Comparison of ENCODE assay signal across 11 cellular contexts in genomic region chr17:42363767-42364585, GRCh38. TPM values are rescaled to one million over a fixed set of nuclear protein-coding genes. Genes with fewer than 3 reads are reported as not detected.
A peak's percentile ranks its signal among the peaks of the same experiment; 100 is the strongest.
DNase-seq lines count a peak whose midpoint lies in the region.
"Had no signal": no experiment of that assay in that cellular context is flagged by ENCODE, and none has a peak within 500 bp of the region (broad histone marks: within the 10 kb centered on the region; RNA-seq: fewer than 3 reads in every experiment).

No MANE protein-coding gene starts in this region.

- peaks cover 4% of the 10 kb centered on the region for H3K9me3 Mint-ChIP-seq in activated naive CD4-positive, alpha-beta T cell treated with anti-CD3 and anti-CD28 coated beads, Interleukin-2, amount 50 U/mL, for 24 hours
- H3K9me3 Mint-ChIP-seq in activated naive CD8-positive, alpha-beta T cell treated with anti-CD3 and anti-CD28 coated beads for 36 hours, result peaks cover 3% of the 10 kb centered on the region

- peaks cover 38% of the 10 kb centered on the region for H3K36me3 Mint-ChIP-seq in activated naive CD4-positive, alpha-beta T cell treated with anti-CD3 and anti-CD28 coated beads, Interleukin-2, amount 50 U/mL, for 24 hours
- H3K36me3 Mint-ChIP-seq in activated naive CD8-positive, alpha-beta T cell treated with anti-CD3 and anti-CD28 coated beads for 36 hours, result peaks cover 64% of the 10 kb centered on the region

- peak overlapping the region; percentile 96 for H3K27ac Mint-ChIP-seq in activated naive CD4-positive, alpha-beta T cell treated with anti-CD3 and anti-CD28 coated beads, Interleukin-2, amount 50 U/mL, for 24 hours
- peak overlapping the region; percentile 81 for H3K27ac Mint-ChIP-seq in activated naive CD8-positive, alpha-beta T cell treated with anti-CD3 and anti-CD28 coated beads for 36 hours

- peaks cover 81% of the 10 kb centered on the region for H3K4me1 Mint-ChIP-seq in activated naive CD4-positive, alpha-beta T cell treated with anti-CD3 and anti-CD28 coated beads, Interleukin-2, amount 50 U/mL, for 24 hours
- H3K4me1 Mint-ChIP-seq in activated naive CD8-positive, alpha-beta T cell treated with anti-CD3 and anti-CD28 coated beads for 36 hours, result peaks cover 77% of the 10 kb centered on the region

- H3K9me3 ChIP-seq in stomach smooth muscle (ENCODE audit: control insufficient read depth in 2 of 2, low read length in 2 of 2), result no peaks in the 10 kb centered on the region
- H3K9me3 ChIP-seq: body of pancreas had no signal

- H3K27me3 Mint-ChIP-seq in activated naive CD4-positive, alpha-beta T cell treated with anti-CD3 and anti-CD28 coated beads, Interleukin-2, amount 50 U/mL, for 24 hours, result no peaks in the 10 kb centered on the region
- H3K27me3 Mint-ChIP-seq in activated naive CD8-positive, alpha-beta T cell treated with anti-CD3 and anti-CD28 coated beads for 36 hours, result no peaks in the 10 kb centered on the region

- no peak overlapping the region for H3K9ac ChIP-seq in stomach smooth muscle (ENCODE audit: low read length in 2 of 2)

- H3K27me3 ChIP-seq in stomach smooth muscle (ENCODE audit: control insufficient read depth in 1 of 2, insufficient read depth in 2 of 2, low read length in 2 of 2), result no peaks in the 10 kb centered on the region
- H3K27me3 ChIP-seq: body of pancreas had no signal

- H3K4me3 Mint-ChIP-seq in activated naive CD4-positive, alpha-beta T cell treated with anti-CD3 and anti-CD28 coated beads, Interleukin-2, amount 50 U/mL, for 24 hours, result peak overlapping the region; percentile 51
- H3K4me3 Mint-ChIP-seq in activated naive CD8-positive, alpha-beta T cell treated with anti-CD3 and anti-CD28 coated beads for 36 hours, result peak overlapping the region; percentile 23

- H3K36me3 ChIP-seq in stomach smooth muscle (ENCODE audit: control insufficient read depth in 2 of 2, insufficient read depth in 2 of 2, low read length in 2 of 2), result no peaks in the 10 kb centered on the region

- H3K4me3 ChIP-seq in stomach smooth muscle (ENCODE audit: low read length in 2 of 2), result no peak overlapping the region
- H3K4me3 ChIP-seq: body of pancreas had no signal

- H3K27ac ChIP-seq in stomach smooth muscle (ENCODE audit: low read length), result peak overlapping the region; percentile 53
- H3K27ac ChIP-seq: body of pancreas had no signal

- DNase-seq in activated naive CD4-positive, alpha-beta T cell (lab: John Stamatoyannopoulos, UW), result no peak
- DNase-seq in activated naive CD8-positive, alpha-beta T cell treated with anti-CD3 and anti-CD28 coated beads for 36 hours, result peak; percentile 21
- DNase-seq in hepatic stellate cell (ENCODE audit: low spot score), result peak; percentile 29
- no peak for DNase-seq in retina
- DNase-seq in HT-29 (ENCODE audit: low spot score), result no peak
- DNase-seq in NCI-H2171 treated with DMSO at 0.1 percent for 48 hours (lab: John Stamatoyannopoulos, UW), result no peak
- DNase-seq: body of pancreas, KBM-7, NCI-H510A had no signal

- H3K4me1 ChIP-seq in stomach smooth muscle (ENCODE audit: control insufficient read depth, insufficient read depth, low read length), result peaks cover 33% of the 10 kb centered on the region

RNA-seq across cellular contexts. Expression of gene STAT3, which starts 24.3 kb away (rescaled TPM):
- 100 to 1,000 TPM; 221 to 223 TPM for total RNA-seq in activated naive CD8-positive, alpha-beta T cell treated with anti-CD3 and anti-CD28 coated beads for 36 hours
- total RNA-seq in HT-29 (2014; rRNA removed; shearing (Covaris generic)), result 30.9 and 38.0 TPM in 2 replicates

RNA-seq across cellular contexts. Expression of gene CAVIN1, which starts 59.1 kb away (rescaled TPM):
- total RNA-seq in activated naive CD8-positive, alpha-beta T cell treated with anti-CD3 and anti-CD28 coated beads for 36 hours, result 1 to 10 TPM; 1.7 to 1.9 TPM
- 48.7 and 56.6 TPM in 2 replicates for total RNA-seq in HT-29 (2014; rRNA removed; shearing (Covaris generic))

Comparison
In these comparisons a context has a peak if more than half of its experiments do, and no peak if none do; other contexts are left out.
1. DNase-seq: peak in activated naive CD8-positive, alpha-beta T cell treated with anti-CD3 and anti-CD28 coated beads for 36 hours (single experiment) and hepatic stellate cell (single experiment); none in activated naive CD4-positive, alpha-beta T cell (0 of 4), retina (single experiment), HT-29 (single experiment) and NCI-H2171 treated with DMSO at 0.1 percent for 48 hours (single experiment).
2. RNA of gene CAVIN1, which starts 59.1 kb away (total RNA-seq): 48.7 to 56.6 TPM in HT-29; 1.7 to 1.9 TPM in activated naive CD8-positive, alpha-beta T cell treated with anti-CD3 and anti-CD28 coated beads for 36 hours; every median in the first group is over 10 times any median in the second.